Comparison of ENCODE assay signal across 19 cellular contexts in the genomic region with DNA sequence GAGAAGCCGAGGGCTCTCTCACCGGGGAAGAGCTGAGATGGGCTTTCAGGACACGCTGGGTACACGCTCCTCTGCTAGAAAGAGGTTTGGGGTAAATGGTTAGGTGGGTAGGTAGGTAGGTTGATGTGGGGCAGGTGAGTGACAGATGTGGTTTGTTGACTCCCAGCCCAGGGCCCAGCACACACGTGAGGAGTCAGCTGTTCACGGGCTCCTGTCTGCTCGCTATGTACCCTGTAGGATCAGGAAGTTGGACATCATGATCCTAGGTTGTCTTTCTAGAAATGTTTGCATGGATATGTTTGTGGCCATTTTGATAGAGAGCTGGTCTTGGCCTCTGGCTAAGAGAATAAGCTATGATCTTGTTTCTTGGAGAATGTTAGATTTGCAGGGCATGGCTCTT.
"Had no signal": no experiment of that assay in that cellular context is flagged by ENCODE, and none has a peak within 500 bp of the region (broad histone marks: within the 10 kb centered on the region; RNA-seq: fewer than 3 reads in every experiment).

No MANE protein-coding gene starts in this region.

- H3K9ac ChIP-seq: parathyroid adenoma had no signal

- H3K27me3 ChIP-seq: esophagus squamous epithelium, left lung, suprapubic skin, tibial nerve, upper lobe of right lung, vagina had no signal

- H3K9me3 ChIP-seq: esophagus squamous epithelium, left lung, prostate gland, suprapubic skin, tibial nerve, upper lobe of right lung, vagina had no signal

- H3K4me3 ChIP-seq: esophagus squamous epithelium, left lung, prostate gland, skin epidermis, suprapubic skin, tibial nerve, upper lobe of right lung, vagina had no signal

- H3K36me3 ChIP-seq: left lung, prostate gland, suprapubic skin, tibial nerve, upper lobe of right lung, vagina had no signal

- DNase-seq: effector memory CD8-positive, alpha-beta T cell; esophagus squamous epithelium; foreskin fibroblast; immature natural killer cell; left lung; mesendoderm; naive B cell; nephron progenitor cell; stimulated activated CD4-positive, alpha-beta T cell treated with anti-CD3 and anti-CD28 coated beads, Interleukin-2, amount 100 ng/mL, for 24 hours; stimulated activated CD4-positive, alpha-beta T cell treated with anti-CD3 and anti-CD28 coated beads, Interleukin-4, amount 100 ng/mL, for 4 hours; stimulated activated naive CD4-positive, alpha-beta T cell treated with Interleukin-2 at 50 U/mL for 16 hours; upper lobe of right lung had no signal

- H3K27ac ChIP-seq: epithelial cell of prostate, esophagus squamous epithelium, left lung, parathyroid adenoma, prostate gland, skin epidermis, tibial nerve, upper lobe of right lung, vagina had no signal

- H3K4me1 ChIP-seq: left lung, parathyroid adenoma, prostate gland had no signal

- ATAC-seq: effector memory CD8-positive, alpha-beta T cell; left lung; upper lobe of right lung had no signal
